ENCODE assay signal across 19 cellular contexts in the genomic region with DNA sequence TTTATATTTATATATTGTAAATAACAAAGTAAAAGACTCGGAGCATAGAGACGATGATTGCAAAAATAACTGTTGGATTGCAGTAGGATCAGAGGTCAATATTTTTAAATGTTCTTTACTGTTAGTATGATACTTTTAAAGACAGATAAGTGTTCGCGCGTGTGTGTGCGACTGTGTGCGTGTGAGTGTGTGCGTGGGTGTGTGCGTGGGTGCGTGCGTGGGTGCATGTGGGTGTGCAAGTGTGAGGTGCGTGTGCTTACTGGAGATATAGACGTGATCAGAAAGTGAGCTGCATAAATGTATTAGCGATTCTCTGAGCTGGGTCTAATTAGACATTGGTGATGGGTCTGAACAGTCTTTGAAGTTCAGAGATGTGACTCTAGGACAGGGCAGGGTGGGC.
"Had no signal": no experiment of that assay in that cellular context is flagged by ENCODE, and none has a peak within 500 bp of the region (broad histone marks: within the 10 kb centered on the region; RNA-seq: fewer than 3 reads in every experiment).

No MANE protein-coding gene starts in this region.

- H3K9me2 ChIP-seq: SK-N-SH had no signal

- H3K36me3 Mint-ChIP-seq: T-cell had no signal

- H3K9ac ChIP-seq: SK-N-SH had no signal

- H3K4me3 Mint-ChIP-seq: T-cell had no signal

- H3K9me3 ChIP-seq: SK-N-SH had no signal

- FAIRE-seq: RCC 7860 had no signal

- H3K4me2 ChIP-seq: SK-N-SH had no signal

- DNase-seq: Kasumi-1, KG1, MM.1S, NCI-H1092 treated with DMSO at 0.1 percent for 48 hours, NCI-H1436, NCI-H2029, NCI-H2081 treated with DMSO at 0.1 percent for 48 hours, NCI-H2171, NCI-H226, NCI-H446, NCI-H510A, NCI-H524 treated with DMSO at 0.1 percent for 48 hours, NCI-H69, NCI-H774, RPMI8226, SW 1271, T-cell had no signal

- ATAC-seq: T-cell had no signal

- H3K4me1 Mint-ChIP-seq: T-cell had no signal

- H3K27ac Mint-ChIP-seq: T-cell had no signal
